In the genomic region with DNA sequence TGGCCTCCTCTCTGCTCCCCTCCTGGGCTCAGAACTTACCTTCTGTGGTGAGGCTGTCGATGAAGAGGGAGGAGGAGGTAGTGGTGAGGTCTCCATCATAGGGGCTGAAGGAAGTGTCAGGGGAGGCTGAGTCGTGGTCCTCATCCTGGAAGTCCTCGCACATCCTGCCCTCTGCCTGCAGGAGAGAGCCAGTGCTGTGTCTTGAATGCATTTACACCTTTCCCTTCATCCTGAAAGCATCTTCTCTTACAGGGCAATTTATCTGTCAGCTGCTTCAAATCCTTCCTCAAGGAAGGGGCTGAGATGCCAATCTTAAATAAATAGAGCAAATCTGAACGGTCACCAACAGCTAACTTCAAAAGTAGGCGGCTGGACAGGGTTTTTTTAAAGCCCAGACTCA, we compare ENCODE assay signal across 20 cellular contexts.
DNase-seq lines count a peak whose midpoint lies in the region; FAIRE-seq and TF ChIP-seq lines count a peak whose summit lies in the region.
"Had no signal": no experiment of that assay in that cellular context is flagged by ENCODE, and none has a peak within 500 bp of the region (broad histone marks: within the 10 kb centered on the region; RNA-seq: fewer than 3 reads in every experiment).

No MANE protein-coding gene starts in this region.

- H3K4me1 ChIP-seq in suprapubic skin = peaks cover 31% of the 10 kb centered on the region

- DNase-seq in AG04449 (ENCODE audit: low read depth, low spot score) (no peak), GM10266 (ENCODE audit: extremely low spot score) (no peak), WERI-Rb-1 (no peak), fibroblast of pulmonary artery (ENCODE audit: low read depth) (no peak), NCI-H2171 (lab: John Stamatoyannopoulos, UW) (no peak), DMS114 treated with DMSO at 0.1 percent for 48 hours (lab: John Stamatoyannopoulos, UW; ENCODE audit: unreplicated experiment) (no peak), suprapubic skin (ENCODE audit: low spot score in 2 of 2) (no peak), GM12892 (ENCODE audit: insufficient read length) (no peak)
- DNase-seq: activated CD4-positive, alpha-beta T cell treated with anti-CD3 and anti-CD28 coated beads for 48 hours; activated effector memory CD4-positive, alpha-beta T cell treated with anti-CD3 and anti-CD28 coated beads, Interleukin-2, amount 50 U/mL, for 16 hours; CD8-positive, alpha-beta memory T cell; DMS79 treated with DMSO at 0.1 percent for 48 hours; MM.1S; NCI-H1694; NCI-H2227 treated with DMSO at 0.1 percent for 48 hours; nucleus accumbens; retina; testis had no signal

- no peak for FAIRE-seq in GM12892 (lab: Jason Lieb, UNC)
- FAIRE-seq: H54 had no signal

- TF ChIP-seq POLR2A in suprapubic skin (IDR thresholded peaks at IDR 0.05) (no peak), GM12892 (IDR thresholded peaks at IDR 0.05; ENCODE audit: low read depth, low read length) (no peak)

- H3K36me3 ChIP-seq in WERI-Rb-1 = peaks cover 4% of the 10 kb centered on the region
- no peaks in the 10 kb centered on the region for H3K36me3 ChIP-seq in suprapubic skin
- H3K36me3 ChIP-seq: esophagus muscularis mucosa had no signal

- CTCF ChIA-PET in AG04449 (lab: Yijun Ruan, JAX) = interaction anchor here (1.0 to 2.1 kb wide), 4 partner anchors 9 to 97 kb away, joined by 3 to 6 read pairs (median 3); a partner anchor contains a TSS

- H3K27me3 ChIP-seq in WERI-Rb-1 (ENCODE audit: insufficient read depth, low read depth, severe bottlenecking) (no peaks in the 10 kb centered on the region), suprapubic skin (no peaks in the 10 kb centered on the region)
- H3K27me3 ChIP-seq: esophagus muscularis mucosa, testis had no signal

- H3K4me3 ChIP-seq in AG04449 (ENCODE audit: low read depth, low read length) (no peak overlapping the region), WERI-Rb-1 (ENCODE audit: low read depth, low read length) (no peak overlapping the region), fibroblast of pulmonary artery (replicated peaks; ENCODE audit: low read depth, low read length) (no peak overlapping the region), suprapubic skin (no peak overlapping the region)
- H3K4me3 ChIP-seq: esophagus muscularis mucosa, testis had no signal

- 74% methylated on average over 5 of the region's 5 CpGs for WGBS in suprapubic skin

- H3K9me3 ChIP-seq in WERI-Rb-1 (ENCODE audit: severe bottlenecking) (no peaks in the 10 kb centered on the region), suprapubic skin (no peaks in the 10 kb centered on the region)
- H3K9me3 ChIP-seq: esophagus muscularis mucosa, testis had no signal

- TF ChIP-seq EP300 in suprapubic skin (IDR thresholded peaks at IDR 0.05) = no peak

- H3K27ac ChIP-seq in WERI-Rb-1 (no peak overlapping the region), suprapubic skin (no peak overlapping the region)
- H3K27ac ChIP-seq: esophagus muscularis mucosa, testis had no signal

- TF ChIP-seq CTCF in AG04449 (IDR thresholded peaks at IDR 0.05; ENCODE audit: insufficient read depth, low read length, missing control alignments) (peak; percentile 10), GM10266 (IDR thresholded peaks at IDR 0.05; ENCODE audit: control insufficient read depth, insufficient read depth, low read depth, missing control alignments) (peak; percentile 8), WERI-Rb-1 (IDR thresholded peaks at IDR 0.05; ENCODE audit: low read depth, low read length) (peak; percentile 52; the same call in 1 of the 2 replicates), fibroblast of pulmonary artery (IDR thresholded peaks at IDR 0.05; ENCODE audit: low read length, missing control alignments) (peak; percentile 19), suprapubic skin (IDR thresholded peaks at IDR 0.05) (no peak)

- POLR2A ChIA-PET in AG04449 (lab: Yijun Ruan, JAX) = no interaction called here

Comparison
In these comparisons a context has a peak if more than half of its experiments do, and no peak if none do; other contexts are left out.
1. CTCF ChIP-seq: peak in AG04449 (single experiment), GM10266 (single experiment), WERI-Rb-1 (single experiment) and fibroblast of pulmonary artery (single experiment); none in suprapubic skin (0 of 2).